In the genomic region with DNA sequence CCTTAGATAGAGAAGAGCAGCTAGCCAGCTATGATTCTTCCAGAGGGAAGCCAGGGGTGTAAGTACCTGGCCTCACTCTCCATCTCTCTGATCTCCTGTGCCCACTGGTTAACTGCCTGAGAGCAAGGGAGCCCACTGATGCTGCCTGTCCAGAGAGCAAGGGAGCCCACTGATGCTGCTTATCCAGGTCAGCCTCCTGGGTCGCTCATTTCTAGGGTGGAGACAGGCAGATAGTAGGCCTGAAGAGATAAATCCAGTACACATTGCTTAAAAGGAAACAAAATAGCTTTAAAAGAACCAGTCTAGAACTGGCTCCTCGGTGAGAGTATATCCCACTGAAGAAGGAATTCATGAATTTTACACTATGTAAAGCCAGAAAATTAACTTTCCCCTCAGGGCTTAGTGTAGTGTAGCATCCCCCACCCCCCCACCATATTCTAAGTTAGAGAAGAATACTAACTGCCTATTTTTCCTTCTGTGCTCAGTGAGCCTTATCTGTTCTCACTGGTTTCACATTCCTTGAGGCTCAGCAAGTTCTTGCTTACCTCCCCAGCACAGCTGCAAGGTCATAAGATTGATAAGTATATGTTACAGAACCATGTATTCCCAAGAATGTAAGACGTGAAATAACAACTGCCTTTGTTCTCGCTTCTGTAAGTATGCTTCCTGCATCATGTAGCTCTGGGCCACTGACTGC, we compare ENCODE assay signal across 30 cellular contexts. TPM values are rescaled to one million over a fixed set of nuclear protein-coding genes. Genes with fewer than 3 reads are reported as not detected.
DNase-seq lines count a peak whose midpoint lies in the region; ATAC-seq, FAIRE-seq and TF ChIP-seq lines count a peak whose summit lies in the region.
"Had no signal": no experiment of that assay in that cellular context is flagged by ENCODE, and none has a peak within 500 bp of the region (broad histone marks: within the 10 kb centered on the region; RNA-seq: fewer than 3 reads in every experiment).

No MANE protein-coding gene starts in this region.

- no peaks in the 10 kb centered on the region for H3K36me3 ChIP-seq in K562 (ENCODE audit: control insufficient read depth, insufficient read depth, low read length)
- H3K36me3 ChIP-seq: neutrophil, Peyer's patch, stomach, tibial nerve had no signal

- peaks cover 24 to 29% of the 10 kb centered on the region in 2 experiments for H3K4me1 ChIP-seq in K562 (replicated peaks in 1 of 2; ENCODE audit: control insufficient read depth in 2 of 2, insufficient read depth in 2 of 2, low read length in 2 of 2)
- H3K4me1 ChIP-seq: Peyer's patch, tibial nerve had no signal

- CTCF ChIA-PET in K562 (lab: Yijun Ruan, JAX; ENCODE audit: low intra/inter-chr PET ratio) (no interaction called here), Calu3 (lab: Charles Lee) (interaction anchor here (0.6 kb wide), 1 partner anchor 31 kb away, joined by 4 read pairs; no protein-coding TSS in a partner anchor)

- no peaks in the 10 kb centered on the region for H3K27me3 ChIP-seq in K562 (ENCODE audit: control insufficient read depth in 2 of 2, insufficient read depth in 2 of 2, low read length in 2 of 2)
- H3K27me3 ChIP-seq: Peyer's patch, stomach, tibial nerve had no signal

- H3K4me3 Mint-ChIP-seq in Calu3 (ENCODE audit: low read depth, unreplicated experiment): no peak overlapping the region
- H3K4me3 Mint-ChIP-seq: dendritic cell treated with granulocyte-macrophage colony-stimulating factor and Interleukin-4, amounts not matched to agents 40 ng/mL and 50 ng/mL, for 4 days; endodermal cell had no signal

- FAIRE-seq in K562 (lab: Jason Lieb, UNC): peak; percentile 88
- FAIRE-seq: H1, HepG2, kidney, TTC549 had no signal

- in situ Hi-C loops in K562 (cut with MboI): no loop called here

- no peak for TF ChIP-seq POLR2A in K562 (conservative IDR thresholded peaks at IDR 0.05)

- 3% methylated on average over 3 of the region's 4 CpGs for WGBS in K562 (ENCODE audit: insufficient coverage, low coverage, missing lambda C conversion rate)

- no peak overlapping the region for H3K4me3 ChIP-seq in K562
- H3K4me3 ChIP-seq: Peyer's patch, skin epidermis, stomach, tibial nerve had no signal

- no peaks in the 10 kb centered on the region for H3K9me1 ChIP-seq in K562 (ENCODE audit: control insufficient read depth, insufficient read depth, low read length)

- intact Hi-C loops in K562 (cut with micrococcal nuclease) (loop anchor here (1.0 kb wide), 1 partner anchor 8 kb away; no protein-coding TSS in a partner anchor), Calu3 (cut with micrococcal nuclease; ENCODE audit: unreplicated experiment) (no loop called here)

- peaks cover 100% of the 10 kb centered on the region for H3K27me3 Mint-ChIP-seq in Calu3 (ENCODE audit: unreplicated experiment)
- H3K27me3 Mint-ChIP-seq: dendritic cell treated with granulocyte-macrophage colony-stimulating factor and Interleukin-4, amounts not matched to agents 40 ng/mL and 50 ng/mL, for 4 days had no signal

- no peaks in the 10 kb centered on the region for H3K79me2 ChIP-seq in K562 (ENCODE audit: control insufficient read depth, insufficient read depth, low read length)

- peak overlapping the region in 1 of 2 experiments; percentile 15; a peak in 1 of 4 replicates for H3K9ac ChIP-seq in K562 (ENCODE audit: insufficient read depth in 1 of 2, low read depth in 2 of 2, low read length in 2 of 2)

- H4K20me1 ChIP-seq in K562 (replicated peaks; ENCODE audit: control insufficient read depth, insufficient read depth, low read length): no peaks in the 10 kb centered on the region

- peak; percentile 87 for TF ChIP-seq EP300 in K562 (IDR thresholded peaks at IDR 0.05; ENCODE audit: low read length)

- peak; percentile 91 for ATAC-seq in K562
- ATAC-seq: activated naive CD4-positive, alpha-beta T cell treated with anti-CD3 and anti-CD28 coated beads, Interleukin-2, amount 50 U/mL, for 72 hours; HepG2 had no signal

- peak overlapping the region; percentile 66 for H3K4me2 ChIP-seq in K562 (ENCODE audit: insufficient read depth, low read length)

- peak overlapping the region; percentile 58 for H3K27ac ChIP-seq in K562 (ENCODE audit: extremely low read depth, low read depth, low read length)
- H3K27ac ChIP-seq: neutrophil, Peyer's patch, skin epidermis, tibial nerve had no signal

- TF ChIP-seq RAD21 in K562 (CRISPR knock-in tag; conservative IDR thresholded peaks at IDR 0.05 in 1 of 2, IDR thresholded peaks at IDR 0.05 in 1 of 2): peak in 1 of 2 experiments; percentile 18; a peak in 1 of 4 replicates

- BruUV-seq in K562 (replicated peaks; lab: Mats Ljungman, UMichigan): no TSS peak
- BruUV-seq in Calu3 (replicated peaks; lab: Mats Ljungman, UMichigan): no TSS peak

- no peak overlapping the region for H2AFZ ChIP-seq in K562 (ENCODE audit: low read depth, low read length)

- no peaks in the 10 kb centered on the region for H3K9me3 Mint-ChIP-seq in Calu3 (ENCODE audit: low read depth, unreplicated experiment)
- H3K9me3 Mint-ChIP-seq: activated naive CD4-positive, alpha-beta T cell treated with anti-CD3 and anti-CD28 coated beads, Interleukin-2, amount 50 U/mL, for 72 hours; dendritic cell treated with granulocyte-macrophage colony-stimulating factor and Interleukin-4, amounts not matched to agents 40 ng/mL and 50 ng/mL, for 4 days had no signal

- H3K27ac Mint-ChIP-seq in Calu3 (ENCODE audit: unreplicated experiment): no peak overlapping the region
- H3K27ac Mint-ChIP-seq: activated naive CD4-positive, alpha-beta T cell treated with anti-CD3 and anti-CD28 coated beads, Interleukin-2, amount 50 U/mL, for 72 hours; dendritic cell treated with granulocyte-macrophage colony-stimulating factor and Interleukin-4, amounts not matched to agents 40 ng/mL and 50 ng/mL, for 4 days; endodermal cell had no signal

- POLR2A ChIA-PET in K562 (lab: Yijun Ruan, JAX): interaction anchor here (0.9 to 2.7 kb wide), 5 partner anchors 11 to 34 kb away, joined by 3 to 14 read pairs (median 3); no protein-coding TSS in a partner anchor

- DNase-seq in HUDEP-2 (lab: John Stamatoyannopoulos, UW; ENCODE audit: unreplicated experiment in 76 of 76): peak in 62 of 76 experiments; percentile 11 to 86 (median 46)
- DNase-seq in K562 (ENCODE audit: extremely low read depth in 1 of 4, low spot score in 3 of 4): peak; percentile 42 to 84 (median 52)
- DNase-seq in kidney glomerular epithelial cell (lab: John Stamatoyannopoulos, UW): peak; percentile 84
- DNase-seq in renal cortical epithelial cell (ENCODE audit: low read depth): peak; percentile 90
- DNase-seq in NCI-H524 (lab: John Stamatoyannopoulos, UW): no peak
- no peak for DNase-seq in islet precursor cell
- DNase-seq in mesenteric fat pad (ENCODE audit: low spot score): no peak
- no peak for DNase-seq in Calu3
- DNase-seq: activated T-cell treated with anti-CD3 and anti-CD28 coated beads for 4 hours, anterior cingulate cortex, endodermal cell, kidney, NCI-H1048, NCI-H187 treated with DMSO at 0.1 percent for 48 hours, NCI-H69, Peyer's patch, stomach had no signal

- no peaks in the 10 kb centered on the region for H3K36me3 Mint-ChIP-seq in Calu3 (ENCODE audit: insufficient read depth, unreplicated experiment)
- H3K36me3 Mint-ChIP-seq: activated naive CD4-positive, alpha-beta T cell treated with anti-CD3 and anti-CD28 coated beads, Interleukin-2, amount 50 U/mL, for 72 hours had no signal

- H3K9me3 ChIP-seq in K562 (replicated peaks; ENCODE audit: control insufficient read depth, insufficient read depth, low read depth, low read length): 0 out of 2 replicates have a peak, but pooled peaks cover 6% of the 10 kb centered on the region
- H3K9me3 ChIP-seq: neutrophil, Peyer's patch, stomach, tibial nerve had no signal

- H3K4me1 Mint-ChIP-seq in Calu3 (ENCODE audit: low read depth, unreplicated experiment): no peaks in the 10 kb centered on the region
- H3K4me1 Mint-ChIP-seq: endodermal cell had no signal

- TF ChIP-seq CTCF in K562 (IDR thresholded peaks at IDR 0.05 in 2 of 3, conservative IDR thresholded peaks at IDR 0.05 in 1 of 3; ENCODE audit: insufficient read depth in 2 of 3, low read depth in 1 of 3, low read length in 3 of 3) (no peak), Calu3 (IDR thresholded peaks at IDR 0.05; ENCODE audit: unreplicated experiment) (no peak)

RNA-seq across cellular contexts. Expression of gene NOX5, which starts 30.5 kb away (rescaled TPM):
- total RNA-seq in K562 (2011; cell fraction: chromatin; rRNA removed; ENCODE audit: low replicate concordance): 0.14 and 0.16 TPM in 2 replicates
- total RNA-seq in K562 (2011; cell fraction: nucleolus; rRNA removed): under 0.01 TPM in 2 replicates
- total RNA-seq in K562 (2011; cell fraction: nucleoplasm; rRNA removed): 0.07 and 0.23 TPM in 2 replicates
- total RNA-seq in K562 (2014; rRNA removed) (not detected in 2 replicates), K562 (2014; rRNA removed; fragmentation: Illumina TruSeq; extraction: Trizol) (not detected in 2 replicates), K562 (2015; rRNA removed; fragmentation: Illumina TruSeq; extraction: Trizol) (not detected in 2 replicates), K562 (2021) (not detected in 2 replicates), renal cortical epithelial cell (0.55 TPM in 1 of 2 replicates, not detected in the other), mesenteric fat pad (0.19 TPM), Calu3 (2022) (0.14 and 0.20 TPM in 2 replicates)
- polyA plus RNA-seq in K562 (2011; rRNA removed) (0.01 and 0.03 TPM in 2 replicates), K562 (2014; fragmentation: Illumina TruSeq; extraction: Trizol) (not detected in 2 replicates), K562 (2014; fragmentation: Nextera tagmentation; extraction: Ambion mirVana) (not detected), K562 (2014; rRNA removed) (not detected in 2 replicates)
- polyA plus RNA-seq in K562 (2011; cell fraction: cytosol; rRNA removed): 0.04 TPM in 1 of 2 replicates, not detected in the other
- 0.13 and 0.34 TPM in 2 replicates for polyA plus RNA-seq in K562 (2011; cell fraction: nucleus; rRNA removed)
- polyA plus RNA-seq in K562 (2012): 0.01 and 0.03 TPM in 2 replicates
- 0.04 TPM in 1 of 2 replicates, not detected in the other for polyA minus RNA-seq in K562 (2011; rRNA and poly(A)+ RNA removed)
- not detected in 2 replicates for polyA minus RNA-seq in K562 (2011; cell fraction: cytosol; rRNA and poly(A)+ RNA removed)
- under 0.01 TPM in 1 of 2 replicates, not detected in the other for polyA minus RNA-seq in K562 (2011; cell fraction: nucleus; rRNA and poly(A)+ RNA removed)
- total RNA-seq: A673, cardiac septum, endodermal cell, G401, H1, HepG2, lung microvascular endothelial cell, pulmonary artery endothelial cell had no signal
- polyA plus RNA-seq: HepG2 had no signal

RNA-seq across cellular contexts. Expression of gene SPESP1, which starts 53.6 kb away (rescaled TPM):
- not detected in 2 replicates for total RNA-seq in K562 (2011; cell fraction: chromatin; rRNA removed; ENCODE audit: low replicate concordance)
- not detected in 2 replicates for total RNA-seq in K562 (2011; cell fraction: nucleolus; rRNA removed)
- total RNA-seq in K562 (2011; cell fraction: nucleoplasm; rRNA removed): not detected in 2 replicates
- not detected in 2 replicates for total RNA-seq in K562 (2014; rRNA removed)
- total RNA-seq in K562 (2014; rRNA removed; fragmentation: Illumina TruSeq; extraction: Trizol): not detected in 2 replicates
- total RNA-seq in K562 (2015; rRNA removed; fragmentation: Illumina TruSeq; extraction: Trizol): not detected in 2 replicates
- not detected in 2 replicates for total RNA-seq in K562 (2021)
- polyA plus RNA-seq in K562 (2011; rRNA removed): not detected in 2 replicates
- polyA plus RNA-seq in K562 (2011; cell fraction: cytosol; rRNA removed): not detected in 2 replicates
- not detected in 2 replicates for polyA plus RNA-seq in K562 (2011; cell fraction: nucleus; rRNA removed)
- polyA plus RNA-seq in K562 (2012): not detected in 2 replicates
- not detected in 2 replicates for polyA plus RNA-seq in K562 (2014; fragmentation: Illumina TruSeq; extraction: Trizol)
- not detected for polyA plus RNA-seq in K562 (2014; fragmentation: Nextera tagmentation; extraction: Ambion mirVana)
- not detected in 2 replicates for polyA plus RNA-seq in K562 (2014; rRNA removed)
- polyA minus RNA-seq in K562 (2011; rRNA and poly(A)+ RNA removed): not detected in 2 replicates
- not detected in 2 replicates for polyA minus RNA-seq in K562 (2011; cell fraction: cytosol; rRNA and poly(A)+ RNA removed)
- polyA minus RNA-seq in K562 (2011; cell fraction: nucleus; rRNA and poly(A)+ RNA removed): not detected in 2 replicates
- total RNA-seq in renal cortical epithelial cell: 0.75 and 4.3 TPM in 2 replicates
- 1.3 TPM for total RNA-seq in mesenteric fat pad
- total RNA-seq in Calu3 (2022): not detected in 2 replicates
- total RNA-seq: A673, endodermal cell, H1, HepG2 had no signal
- polyA plus RNA-seq: H1, HepG2 had no signal

Comparison
In these comparisons a context has a peak if more than half of its experiments do, and no peak if none do; other contexts are left out.
1. DNase-seq: peak in HUDEP-2 (62 of 76), K562 (4 of 4), kidney glomerular epithelial cell (single experiment) and renal cortical epithelial cell (single experiment); none in NCI-H524 (0 of 2), islet precursor cell (single experiment), mesenteric fat pad (single experiment) and Calu3 (single experiment).